In genomic region chr5:39639618-39640078, GRCh38 we compare ENCODE assay signal across 2 cellular contexts.
A peak's percentile ranks its signal among the peaks of the same experiment; 100 is the strongest.
TF ChIP-seq lines count a peak whose summit lies in the region.

No MANE protein-coding gene starts in this region.

TF ChIP-seq in K562, 482 proteins besides CTCF, POLR2A, EP300 and RAD21 (continued from another document):
- TF ChIP-seq ZBTB40 (IDR thresholded peaks at IDR 0.05) (peak; percentile 86), ZBTB40 (CRISPR knock-in tag; IDR thresholded peaks at IDR 0.05) (no peak)

TF ChIP-seq in HepG2, 621 proteins besides CTCF, POLR2A, EP300 and RAD21 (continued from another document):
- TF ChIP-seq ZBTB40 (IDR thresholded peaks at IDR 0.05): peak; percentile 61
- TF ChIP-seq ZBTB40 (CRISPR knock-in tag; IDR thresholded peaks at IDR 0.05): peak; percentile 92; the same call in 1 of the 2 replicates
- TF ChIP-seq ZNF160 (CRISPR knock-in tag; IDR thresholded peaks at IDR 0.05): no peak
- TF ChIP-seq SMAD9 (CRISPR knock-in tag; IDR thresholded peaks at IDR 0.05): no peak
- no peak for TF ChIP-seq NR2F6 (IDR thresholded peaks at IDR 0.05)
- TF ChIP-seq NR2F6 (CRISPR knock-in tag; IDR thresholded peaks at IDR 0.05): no peak
- TF ChIP-seq, protein P1, sequence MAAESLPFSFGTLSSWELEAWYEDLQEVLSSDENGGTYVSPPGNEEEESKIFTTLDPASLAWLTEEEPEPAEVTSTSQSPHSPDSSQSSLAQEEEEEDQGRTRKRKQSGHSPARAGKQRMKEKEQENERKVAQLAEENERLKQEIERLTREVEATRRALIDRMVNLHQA (CRISPR knock-in tag; IDR thresholded peaks at IDR 0.05): no peak
- no peak for TF ChIP-seq MBD4 (IDR thresholded peaks at IDR 0.05; ENCODE audit: borderline replicate concordance, low read length)
